In the genomic region with DNA sequence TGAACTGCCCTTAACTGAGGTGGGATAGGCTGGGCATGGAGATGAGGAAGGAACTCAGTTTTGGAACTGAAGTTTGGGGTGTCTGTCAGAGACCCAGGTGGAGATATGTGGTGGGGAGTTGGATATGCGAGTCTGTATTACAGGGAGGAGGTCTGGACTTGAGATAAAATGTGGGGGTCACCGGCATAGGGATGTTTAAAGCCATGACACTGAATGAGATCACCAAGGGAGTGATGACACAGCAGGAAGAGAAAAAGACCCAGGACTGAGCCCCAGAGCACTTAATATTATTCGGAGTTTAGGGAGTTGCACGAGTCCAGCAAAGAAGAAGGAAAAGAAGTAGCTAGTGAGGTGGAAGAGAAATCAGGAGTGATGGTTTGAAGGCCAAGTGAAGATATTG, we compare ENCODE assay signal across 28 cellular contexts. TPM values are rescaled to one million over a fixed set of nuclear protein-coding genes. Genes with fewer than 3 reads are reported as not detected.
"Had no signal": no experiment of that assay in that cellular context is flagged by ENCODE, and none has a peak within 500 bp of the region (broad histone marks: within the 10 kb centered on the region; RNA-seq: fewer than 3 reads in every experiment).

No MANE protein-coding gene starts in this region.

- H3K4me3 Mint-ChIP-seq: mesothelial cell of epicardium; naive B cell; natural killer cell; nephron progenitor cell; neural progenitor cell; stimulated activated naive B cell treated with anti-CD40 and anti-IgM and Interleukin-4, amounts not matched to agents 10 μg/mL and 1 μg/mL and 100 μg/mL, for 72 hours had no signal

- ATAC-seq: natural killer cell; right lobe of liver; stimulated activated naive B cell treated with anti-CD40 and anti-IgM and Interleukin-4, amounts not matched to agents 10 μg/mL and 1 μg/mL and 100 μg/mL, for 72 hours; stimulated activated naive CD8-positive, alpha-beta T cell treated with anti-CD3 and anti-CD28 coated beads, Interleukin-15, Interleukin-2, amounts not matched to agents 100 U/mL and 50 U/mL, for 24 hours had no signal

- H3K27ac Mint-ChIP-seq: mesothelial cell of epicardium, nephron progenitor cell, neural progenitor cell, progenitor cell of endocrine pancreas had no signal

- DNase-seq: islet precursor cell; left ventricle myocardium inferior; mesendoderm; naive B cell; natural killer cell; nephron progenitor cell; occipital lobe; ovary; right lobe of liver; stimulated activated CD4-positive, alpha-beta T cell treated with anti-CD3 and anti-CD28 coated beads, Interleukin-1b, Interleukin-23, amount 100 ng/mL, for 48 hours; stimulated activated CD4-positive, alpha-beta T cell treated with anti-CD3 and anti-CD28 coated beads, Interleukin-2, amount 100 ng/mL, for 48 hours; stimulated activated CD4-positive, alpha-beta T cell treated with anti-CD3 and anti-CD28 coated beads, Interleukin-4, amount 100 ng/mL, for 4 hours; stimulated activated CD8-positive, alpha-beta memory T cell treated with anti-CD3 and anti-CD28 coated beads, Interleukin-4, amount 100 ng/mL, for 48 hours; stimulated activated naive B cell treated with anti-CD40 and anti-IgM and Interleukin-4, amounts not matched to agents 10 μg/mL and 1 μg/mL and 100 μg/mL, for 72 hours; stimulated activated naive CD8-positive, alpha-beta T cell treated with anti-CD3 and anti-CD28 coated beads, Interleukin-15, Interleukin-2, amounts not matched to agents 100 U/mL and 50 U/mL, for 24 hours; stomach; testis; thyroid gland; transverse colon; upper lobe of left lung had no signal

- H3K9me3 Mint-ChIP-seq: mesothelial cell of epicardium, natural killer cell, nephron progenitor cell, neural progenitor cell had no signal

- H3K4me3 ChIP-seq: left ventricle myocardium inferior, lung, neural progenitor cell, ovary, right atrium auricular region, right lobe of liver, smooth muscle cell, stomach, testis, thyroid gland, transverse colon, upper lobe of left lung, vagina had no signal

- H3K4me1 Mint-ChIP-seq: mesothelial cell of epicardium, nephron progenitor cell had no signal

- H3K36me3 Mint-ChIP-seq: mesothelial cell of epicardium, naive B cell, natural killer cell, neural progenitor cell had no signal

RNA-seq across cellular contexts. Expression of a gene that starts 4.0 kb away (rescaled TPM):
- total RNA-seq: progenitor cell of endocrine pancreas, skeletal muscle tissue, smooth muscle cell had no signal
- polyA plus RNA-seq: smooth muscle cell had no signal
